ENCODE assay signal across 14 cellular contexts in genomic region chr18:61841709-61842108, GRCh38.
"Had no signal": no experiment of that assay in that cellular context is flagged by ENCODE, and none has a peak within 500 bp of the region (broad histone marks: within the 10 kb centered on the region; RNA-seq: fewer than 3 reads in every experiment).

No MANE protein-coding gene starts in this region.

- H3K27me3 ChIP-seq: ascending aorta, esophagus muscularis mucosa, left lung, right atrium auricular region, upper lobe of right lung had no signal

- H3K36me3 ChIP-seq: ascending aorta, esophagus muscularis mucosa, left lung, right atrium auricular region, thoracic aorta, upper lobe of right lung had no signal

- H3K4me3 ChIP-seq: ascending aorta, esophagus muscularis mucosa, left lung, right atrium auricular region, thoracic aorta, upper lobe of right lung had no signal

- H3K27ac ChIP-seq: esophagus muscularis mucosa, left lung, upper lobe of right lung had no signal

- ATAC-seq: activated naive CD8-positive, alpha-beta T cell treated with anti-CD3 and anti-CD28 coated beads, Interleukin-2, amount 50 U/mL, for 24 hours; left lung; upper lobe of right lung had no signal

- H3K4me1 ChIP-seq: esophagus muscularis mucosa, left lung, upper lobe of right lung had no signal

- DNase-seq: activated CD4-positive, alpha-beta T cell treated with anti-CD3 and anti-CD28 coated beads, Interleukin-2, amount 50 U/mL, for 4 hours; activated CD4-positive, CD25-positive, alpha-beta regulatory T cell treated with anti-CD3 and anti-CD28 coated beads, Interleukin-2, amount 50 U/mL, for 72 hours; activated naive CD4-positive, alpha-beta T cell treated with anti-CD3 and anti-CD28 coated beads for 36 hours; activated naive CD8-positive, alpha-beta T cell treated with anti-CD3 and anti-CD28 coated beads, Interleukin-2, amount 50 U/mL, for 24 hours; activated T-cell treated with anti-CD3 and anti-CD28 coated beads, Interleukin-2, amount 50 U/mL, for 1 hour; left lung; small intestine; T-helper 1 cell; T1000; upper lobe of right lung had no signal

- H3K9me3 ChIP-seq: ascending aorta, esophagus muscularis mucosa, left lung, right atrium auricular region, thoracic aorta, upper lobe of right lung had no signal
